In the genomic region with DNA sequence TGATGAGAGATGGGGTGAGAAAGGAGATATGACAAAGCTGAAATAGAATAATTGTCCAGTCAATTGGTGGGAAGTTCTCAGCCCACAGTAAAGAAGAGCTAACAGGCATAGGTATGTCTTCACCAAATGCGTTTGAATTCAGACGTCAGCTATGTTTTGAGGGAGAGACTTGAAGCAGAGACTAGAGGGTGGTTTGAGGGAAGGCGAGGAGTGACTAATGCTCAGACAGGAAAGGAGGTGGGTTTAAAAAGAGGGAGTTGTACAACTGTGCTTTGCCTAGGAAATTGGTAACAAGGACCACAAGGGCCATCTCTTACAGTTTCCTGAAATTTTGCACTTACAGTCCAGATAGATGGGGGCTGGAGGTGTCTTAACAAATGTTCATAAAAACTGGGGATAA, we compare ENCODE assay signal across 26 cellular contexts. TPM values are rescaled to one million over a fixed set of nuclear protein-coding genes. Genes with fewer than 3 reads are reported as not detected.
A peak's percentile ranks its signal among the peaks of the same experiment; 100 is the strongest.
DNase-seq lines count a peak whose midpoint lies in the region; ATAC-seq, FAIRE-seq and TF ChIP-seq lines count a peak whose summit lies in the region.
"Had no signal": no experiment of that assay in that cellular context is flagged by ENCODE, and none has a peak within 500 bp of the region (broad histone marks: within the 10 kb centered on the region; RNA-seq: fewer than 3 reads in every experiment).

No MANE protein-coding gene starts in this region.

- H3K4me2 ChIP-seq in Loucy (ENCODE audit: low read depth, low read length, poor library complexity, severe bottlenecking): peak overlapping the region; percentile 64
- H3K4me2 ChIP-seq: BLaER1 had no signal

- no peak overlapping the region for H3K4me3 Mint-ChIP-seq in activated CD8-positive, alpha-beta memory T cell treated with anti-CD3 and anti-CD28 coated beads, Interleukin-2, amount 10 ng/mL, durations not matched to agents 7 days and 5 days
- no peak overlapping the region for H3K4me3 Mint-ChIP-seq in activated naive CD8-positive, alpha-beta T cell treated with anti-CD3 and anti-CD28 coated beads, Interleukin-2, amount 50 U/mL, for 24 hours
- H3K4me3 Mint-ChIP-seq: CD4-positive, alpha-beta T cell; HFFc6 had no signal

- no peak overlapping the region for H3K9ac ChIP-seq in Loucy (ENCODE audit: low read depth, low read length, poor library complexity, severe bottlenecking)
- H3K9ac ChIP-seq: BLaER1 had no signal

- no peaks in the 10 kb centered on the region for H3K9me3 ChIP-seq in Loucy (ENCODE audit: insufficient read depth, low read depth, low read length)
- H3K9me3 ChIP-seq: HAP-1 had no signal

- no peak overlapping the region for H2AFZ ChIP-seq in Loucy (ENCODE audit: low read length)

- no peak overlapping the region for H3K27ac ChIP-seq in foreskin keratinocyte
- H3K27ac ChIP-seq: BLaER1, HL-60, RWPE1 had no signal

- H3K4me1 ChIP-seq in Loucy (ENCODE audit: insufficient read depth, low read length, poor library complexity, severe bottlenecking) (peaks cover 22% of the 10 kb centered on the region), foreskin keratinocyte (no peaks in the 10 kb centered on the region)

- no peak for FAIRE-seq in GM12891 (lab: Jason Lieb, UNC)

- no peak for ATAC-seq in activated CD8-positive, alpha-beta memory T cell treated with anti-CD3 and anti-CD28 coated beads, Interleukin-2, amount 10 ng/mL, durations not matched to agents 7 days and 5 days
- ATAC-seq in activated naive CD8-positive, alpha-beta T cell treated with anti-CD3 and anti-CD28 coated beads, Interleukin-2, amount 50 U/mL, for 24 hours: peak; percentile 49
- ATAC-seq in foreskin keratinocyte (no peak), HG02623 (IDR thresholded peaks at IDR 0.05; ENCODE audit: unreplicated experiment) (no peak)
- ATAC-seq: Panc1 had no signal

- no peak for TF ChIP-seq POLR2A in GM12891 (IDR thresholded peaks at IDR 0.05; ENCODE audit: low read depth, low read length)

- H3K36me3 ChIP-seq in Loucy (ENCODE audit: insufficient read depth, low read length): peaks cover 22% of the 10 kb centered on the region; the same call in 1 of the 2 replicates

- H3K36me3 Mint-ChIP-seq in activated CD8-positive, alpha-beta memory T cell treated with anti-CD3 and anti-CD28 coated beads, Interleukin-2, amount 10 ng/mL, durations not matched to agents 7 days and 5 days: peaks cover 59% of the 10 kb centered on the region
- peaks cover 51% of the 10 kb centered on the region for H3K36me3 Mint-ChIP-seq in activated naive CD8-positive, alpha-beta T cell treated with anti-CD3 and anti-CD28 coated beads, Interleukin-2, amount 50 U/mL, for 24 hours (ENCODE audit: low read depth)

- TF ChIP-seq CTCF in Loucy (conservative IDR thresholded peaks at IDR 0.05; ENCODE audit: low read length) (no peak), foreskin keratinocyte (conservative IDR thresholded peaks at IDR 0.05) (no peak)

- H3K79me2 ChIP-seq in Loucy (ENCODE audit: insufficient read depth, low read length): peaks cover 9% of the 10 kb centered on the region; the same call in 1 of the 2 replicates

- no peaks in the 10 kb centered on the region for H3K27me3 ChIP-seq in Loucy (ENCODE audit: insufficient read depth, low read length, poor library complexity, severe bottlenecking)
- no peaks in the 10 kb centered on the region for H3K27me3 ChIP-seq in foreskin keratinocyte
- H3K27me3 ChIP-seq: BLaER1 had no signal

- H3K27me3 Mint-ChIP-seq in activated CD8-positive, alpha-beta memory T cell treated with anti-CD3 and anti-CD28 coated beads, Interleukin-2, amount 10 ng/mL, durations not matched to agents 7 days and 5 days: no peaks in the 10 kb centered on the region
- no peaks in the 10 kb centered on the region for H3K27me3 Mint-ChIP-seq in activated naive CD8-positive, alpha-beta T cell treated with anti-CD3 and anti-CD28 coated beads, Interleukin-2, amount 50 U/mL, for 24 hours
- H3K27me3 Mint-ChIP-seq: CD4-positive, alpha-beta T cell had no signal

- peaks cover 20% of the 10 kb centered on the region for H4K20me1 ChIP-seq in Loucy (ENCODE audit: insufficient read depth, low read length, poor library complexity, severe bottlenecking)
- H4K20me1 ChIP-seq: BLaER1 had no signal

- no peaks in the 10 kb centered on the region for H3F3A ChIP-seq in Loucy (ENCODE audit: low read depth)

- CTCF ChIA-PET in activated CD8-positive, alpha-beta memory T cell treated with anti-CD3 and anti-CD28 coated beads, Interleukin-2, amount 10 ng/mL, durations not matched to agents 7 days and 5 days (lab: Charles Lee): interaction anchor here (0.8 to 1.5 kb wide), 2 partner anchors 9 to 990 kb away, joined by 3 to 4 read pairs; no protein-coding TSS in a partner anchor

- peak overlapping the region; percentile 47 for H3K4me3 ChIP-seq in Loucy (ENCODE audit: low read length, poor library complexity, severe bottlenecking)
- H3K4me3 ChIP-seq: BLaER1, HAP-1 had no signal

- no peaks in the 10 kb centered on the region for H3K9me3 Mint-ChIP-seq in activated CD8-positive, alpha-beta memory T cell treated with anti-CD3 and anti-CD28 coated beads, Interleukin-2, amount 10 ng/mL, durations not matched to agents 7 days and 5 days (ENCODE audit: low read depth)
- H3K9me3 Mint-ChIP-seq in activated naive CD8-positive, alpha-beta T cell treated with anti-CD3 and anti-CD28 coated beads, Interleukin-2, amount 50 U/mL, for 24 hours: no peaks in the 10 kb centered on the region
- H3K9me3 Mint-ChIP-seq: CD4-positive, alpha-beta T cell; HFFc6 had no signal

- H3K4me1 Mint-ChIP-seq in activated CD8-positive, alpha-beta memory T cell treated with anti-CD3 and anti-CD28 coated beads, Interleukin-2, amount 10 ng/mL, durations not matched to agents 7 days and 5 days: peaks cover 33% of the 10 kb centered on the region
- H3K4me1 Mint-ChIP-seq in activated naive CD8-positive, alpha-beta T cell treated with anti-CD3 and anti-CD28 coated beads, Interleukin-2, amount 50 U/mL, for 24 hours: peaks cover 23% of the 10 kb centered on the region

- peak overlapping the region; percentile 5 for H3K27ac Mint-ChIP-seq in activated CD8-positive, alpha-beta memory T cell treated with anti-CD3 and anti-CD28 coated beads, Interleukin-2, amount 10 ng/mL, durations not matched to agents 7 days and 5 days
- H3K27ac Mint-ChIP-seq in activated naive CD8-positive, alpha-beta T cell treated with anti-CD3 and anti-CD28 coated beads, Interleukin-2, amount 50 U/mL, for 24 hours: peak overlapping the region; percentile 19
- H3K27ac Mint-ChIP-seq: CD4-positive, alpha-beta T cell had no signal

- no peaks in the 10 kb centered on the region for H3K9me2 ChIP-seq in Loucy (replicated peaks; ENCODE audit: low read depth, low read length)

- DNase-seq in activated CD8-positive, alpha-beta memory T cell treated with anti-CD3 and anti-CD28 coated beads, Interleukin-2, amount 10 ng/mL, durations not matched to agents 7 days and 5 days: no peak
- no peak for DNase-seq in activated CD8-positive, alpha-beta memory T cell treated with anti-CD3 and anti-CD28 coated beads, Interleukin-2, amount 50 U/mL, for 48 hours
- no peak for DNase-seq in activated naive CD8-positive, alpha-beta T cell treated with anti-CD3 and anti-CD28 coated beads, Interleukin-2, amount 50 U/mL, for 24 hours
- DNase-seq in iris pigment epithelial cell (ENCODE audit: low read depth) (peak; percentile 25), GM12891 (ENCODE audit: insufficient read length, low spot score) (no peak), foreskin keratinocyte (no peak)
- DNase-seq: CD4-positive, alpha-beta T cell; COR-L47; DMS53; GOT3; HFFc6; NCI-H1048; NCI-H1417; NCI-H1694; NCI-H2081; NCI-H2227 treated with DMSO at 0.1 percent for 48 hours; NCI-H510A; NCI-H69; SHP77 had no signal

TF ChIP-seq in GM12891, 5 proteins besides CTCF, POLR2A, EP300 and RAD21:
- TF ChIP-seq PAX5 (IDR thresholded peaks at IDR 0.05; ENCODE audit: insufficient read depth, low read length, severe bottlenecking) (no peak), POLR2AphosphoS5 (IDR thresholded peaks at IDR 0.05; ENCODE audit: low read depth, low read length) (no peak), POU2F2 (IDR thresholded peaks at IDR 0.05; ENCODE audit: low read depth, low read length) (no peak), SPI1 (IDR thresholded peaks at IDR 0.05; ENCODE audit: low read depth, low read length) (no peak), TAF1 (IDR thresholded peaks at IDR 0.05; ENCODE audit: low read depth, low read length) (no peak)

RNA-seq across cellular contexts. Expression of a gene that starts 6.4 kb away (rescaled TPM):
- total RNA-seq in activated CD8-positive, alpha-beta memory T cell treated with anti-CD3 and anti-CD28 coated beads, Interleukin-2, amount 10 ng/mL, durations not matched to agents 7 days and 5 days: 10 to 100 TPM; 20.3 to 25.0 TPM
- 21.2 TPM for polyA plus RNA-seq in GM12891 (2012; ENCODE audit: low read depth, missing spikeins)
- total RNA-seq in foreskin keratinocyte: 45.4 and 47.0 TPM in 2 replicates
- 26.0 and 30.3 TPM in 2 replicates for polyA plus RNA-seq in foreskin keratinocyte

RNA-seq across cellular contexts. Expression of a gene that starts 6.5 kb away (rescaled TPM):
- 10 to 100 TPM; 11.0 to 26.7 TPM for total RNA-seq in activated CD8-positive, alpha-beta memory T cell treated with anti-CD3 and anti-CD28 coated beads, Interleukin-2, amount 10 ng/mL, durations not matched to agents 7 days and 5 days
- 8.9 TPM for polyA plus RNA-seq in GM12891 (2012; ENCODE audit: low read depth, missing spikeins)
- 25.9 and 26.7 TPM in 2 replicates for total RNA-seq in foreskin keratinocyte
- polyA plus RNA-seq in foreskin keratinocyte: 18.6 and 19.2 TPM in 2 replicates

RNA-seq across cellular contexts. Expression of a gene that starts 25.6 kb away (rescaled TPM):
- total RNA-seq in activated CD8-positive, alpha-beta memory T cell treated with anti-CD3 and anti-CD28 coated beads, Interleukin-2, amount 10 ng/mL, durations not matched to agents 7 days and 5 days: 1 to 10 TPM; 1.3 to 2.1 TPM
- polyA plus RNA-seq in GM12891 (2012; ENCODE audit: low read depth, missing spikeins): 0.37 TPM
- total RNA-seq in foreskin keratinocyte: 0.60 and 0.99 TPM in 2 replicates
- 0.12 and 0.13 TPM in 2 replicates for polyA plus RNA-seq in foreskin keratinocyte
